ENCODE assay signal across 8 cellular contexts in the genomic region with DNA sequence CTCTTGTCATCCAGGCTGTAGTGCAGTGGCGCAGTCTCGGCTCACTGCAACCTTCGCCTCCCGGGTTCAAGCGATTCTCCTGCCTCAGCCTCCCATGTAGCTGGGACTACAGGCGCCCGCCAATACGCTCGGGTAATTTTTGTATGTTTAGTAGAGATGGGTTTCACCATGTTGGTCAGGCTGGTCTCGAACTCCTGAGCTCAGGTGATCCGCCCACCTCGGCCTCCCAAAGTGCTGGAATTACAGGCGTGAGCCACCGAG. TPM values are rescaled to one million over a fixed set of nuclear protein-coding genes. Genes with fewer than 3 reads are reported as not detected.
A peak's percentile ranks its signal among the peaks of the same experiment; 100 is the strongest.
DNase-seq lines count a peak whose midpoint lies in the region; ATAC-seq, FAIRE-seq and TF ChIP-seq lines count a peak whose summit lies in the region.
"Not testable (repeated sequence)": the region's sequence is repeated elsewhere in the genome, so short reads cannot be mapped to it uniquely, and the experiment has no call there.

No MANE protein-coding gene starts in this region.

- DNase-seq in CD14-positive monocyte (ENCODE audit: low spot score); Jurkat, Clone E6-1 (ENCODE audit: low read depth, low spot score); activated B cell treated with CpG ODN at 0.5 μM for 24 hours; GM12878 (ENCODE audit: low read depth, low spot score); esophagus muscularis mucosa (ENCODE audit: extremely low spot score); lower leg skin (ENCODE audit: low spot score in 2 of 2); thoracic aorta (ENCODE audit: low spot score): not testable (repeated sequence)
- DNase-seq in pancreas = peak in 2 of 6 donors; percentile 24 to 50

- RAD21 ChIA-PET in GM12878 (lab: Charles Lee; ENCODE audit: unreplicated experiment) = interaction anchor here (0.7 to 4.0 kb wide), 6 partner anchors 8 to 113 kb away, joined by 3 to 31 read pairs (median 6); a partner anchor contains a TSS

- peak overlapping the region; percentile 92 for H3K4me3 ChIP-seq in Jurkat, Clone E6-1 (ENCODE audit: low read length)
- H3K4me3 ChIP-seq in GM12878 (peak overlapping the region; percentile 74), esophagus muscularis mucosa (peak overlapping the region; percentile 67 to 85 (median 76)), lower leg skin (ENCODE audit: low read depth, poor library complexity, severe bottlenecking) (peak overlapping the region; percentile 50), pancreas (peak overlapping the region in 3 of 4 donors; percentile 26 to 69 (median 62)), thoracic aorta (peak overlapping the region; percentile 85)

- ATAC-seq in activated B cell treated with CpG ODN at 0.5 μM for 24 hours (ENCODE audit: low read depth); GM12878; pancreas; thoracic aorta (ENCODE audit: insufficient number of reproducible peaks, low FRiP score, low read depth): not testable (repeated sequence)

- SMC1A ChIA-PET in GM12878 (lab: Charles Lee; ENCODE audit: uncharacterized antibody, unreplicated experiment) = interaction anchor here (1.0 to 3.3 kb wide), 5 partner anchors 11 to 139 kb away, joined by 3 to 27 read pairs (median 10); a partner anchor contains a TSS

- not testable (repeated sequence) for TF ChIP-seq RAD21 in GM12878 (IDR thresholded peaks at IDR 0.05; ENCODE audit: insufficient read depth, low read depth, low read length)

- CTCF ChIA-PET in activated B cell treated with CpG ODN at 0.5 μM for 24 hours (lab: Charles Lee) = not testable (repeated sequence)
- CTCF ChIA-PET in GM12878 (lab: Yijun Ruan, JAX) = interaction anchor here (1.1 to 1.6 kb wide), 3 partner anchors 15 to 218 kb away, joined by 3 to 4 read pairs (median 3); a partner anchor contains a TSS

- H3K27me3 Mint-ChIP-seq in CD14-positive monocyte (ENCODE audit: low read depth in 3 of 3); activated B cell treated with CpG ODN at 0.5 μM for 24 hours: not testable (repeated sequence)

- not testable (repeated sequence) for FAIRE-seq in GM12878 (lab: Jason Lieb, UNC); pancreas (lab: Jason Lieb, UNC)

- not testable (repeated sequence) for TF ChIP-seq EP300 in GM12878 (IDR thresholded peaks at IDR 0.05; ENCODE audit: borderline replicate concordance in 1 of 2, control insufficient read depth in 1 of 2, low read depth in 2 of 2, low read length in 2 of 2); esophagus muscularis mucosa (IDR thresholded peaks at IDR 0.05)

- BruUV-seq in GM12878 (replicated peaks; lab: Mats Ljungman, UMichigan) = TSS peak; percentile 92

- H3K36me3 ChIP-seq in GM12878 (ENCODE audit: control insufficient read depth in 2 of 2, insufficient read depth in 2 of 2, low read length in 1 of 2); esophagus muscularis mucosa; pancreas; thoracic aorta: not testable (repeated sequence)

- POLR2A ChIA-PET in activated B cell treated with CpG ODN at 0.5 μM for 24 hours (lab: Charles Lee) = interaction anchor here (0.6 to 5.5 kb wide), 19 partner anchors 11 to 1068 kb away, joined by 3 to 231 read pairs (median 5); a partner anchor contains a TSS
- POLR2A ChIA-PET in GM12878 (lab: Charles Lee) = interaction anchor here (1.5 to 4.0 kb wide), 3 partner anchors 10 to 139 kb away, joined by 8 to 44 read pairs (median 21); a partner anchor contains a TSS

- H4K20me1 ChIP-seq in GM12878 (ENCODE audit: control insufficient read depth, insufficient read depth) = not testable (repeated sequence)

- H3K4me1 Mint-ChIP-seq in CD14-positive monocyte (peaks cover 37% of the 10 kb centered on the region), activated B cell treated with CpG ODN at 0.5 μM for 24 hours (peaks cover 42% of the 10 kb centered on the region)

- H3K79me2 ChIP-seq in GM12878 (ENCODE audit: control insufficient read depth, insufficient read depth, low read length) = peaks cover 26% of the 10 kb centered on the region

- peak overlapping the region; percentile 97 for H3K4me2 ChIP-seq in GM12878 (ENCODE audit: control insufficient read depth, insufficient read depth)

- in situ Hi-C loops in GM12878 (cut with MboI) = not testable (repeated sequence)

- WGBS in GM12878 (ENCODE audit: insufficient coverage, insufficient replicate concordance, low lambda C conversion rate, missing lambda C conversion rate) = 40% methylated on average over 14 of the region's 14 CpGs
- WGBS in esophagus muscularis mucosa = 81% methylated on average over 14 of the region's 14 CpGs
- WGBS in lower leg skin, 2 donors = 67 to 84% methylated on average over 14 of the region's 14 CpGs
- 67 to 70% methylated on average over 14 of the region's 14 CpGs for WGBS in pancreas, 2 donors

- H3K27me3 ChIP-seq in GM12878 (replicated peaks in 1 of 2; ENCODE audit: control insufficient read depth in 2 of 2, insufficient read depth in 2 of 2, low read length in 1 of 2); esophagus muscularis mucosa; pancreas; thoracic aorta (replicated peaks; ENCODE audit: insufficient read depth): not testable (repeated sequence)

- not testable (repeated sequence) for TF ChIP-seq POLR2A in GM12878 (IDR thresholded peaks at IDR 0.05; ENCODE audit: low read depth, low read length); esophagus muscularis mucosa (IDR thresholded peaks at IDR 0.05; ENCODE audit: low read depth); lower leg skin (IDR thresholded peaks at IDR 0.05)

- peaks cover 23% of the 10 kb centered on the region for H3K4me1 ChIP-seq in GM12878 (ENCODE audit: control insufficient read depth, insufficient read depth, low read length)
- peaks cover 20 to 34% (median 33%) of the 10 kb centered on the region in 4 donors for H3K4me1 ChIP-seq in esophagus muscularis mucosa
- not testable (repeated sequence) for H3K4me1 ChIP-seq in pancreas
- H3K4me1 ChIP-seq in thoracic aorta (ENCODE audit: control insufficient read depth in 1 of 2, low read depth in 2 of 2) = peaks cover 5 to 32% of the 10 kb centered on the region in 2 donors

- H3K4me3 Mint-ChIP-seq in CD14-positive monocyte (peak overlapping the region; percentile 84 to 94), activated B cell treated with CpG ODN at 0.5 μM for 24 hours (peak overlapping the region; percentile 90)

- not testable (repeated sequence) for H2AFZ ChIP-seq in GM12878 (ENCODE audit: control insufficient read depth, low read depth, low read length)

- not testable (repeated sequence) for TF ChIP-seq CTCF in CD14-positive monocyte (IDR thresholded peaks at IDR 0.05); activated B cell treated with CpG ODN at 0.5 μM for 24 hours (IDR thresholded peaks at IDR 0.05); GM12878 (IDR thresholded peaks at IDR 0.05 in 2 of 3, conservative IDR thresholded peaks at IDR 0.05 in 1 of 3; ENCODE audit: control insufficient read depth in 2 of 3, extremely low read depth in 1 of 3, insufficient read depth in 1 of 3, low read depth in 3 of 3, low read length in 3 of 3); esophagus muscularis mucosa (IDR thresholded peaks at IDR 0.05); lower leg skin (IDR thresholded peaks at IDR 0.05); pancreas (IDR thresholded peaks at IDR 0.05); thoracic aorta (IDR thresholded peaks at IDR 0.05)

- H3K9ac ChIP-seq in GM12878 (ENCODE audit: control insufficient read depth, insufficient read depth, low read length) = peak overlapping the region; percentile 94

- intact Hi-C loops in CD14-positive monocyte (cut with micrococcal nuclease) (loop anchor here in 1 of 2 donors (5.0 kb wide), 1 partner anchor 51 kb away; no protein-coding TSS in a partner anchor), activated B cell treated with CpG ODN at 0.5 μM for 24 hours (cut with micrococcal nuclease) (loop anchor here (5.0 kb wide), 1 partner anchor 531 kb away; a partner anchor contains a TSS), esophagus muscularis mucosa (cut with DNase I) (loop anchor here (5.0 kb wide), 1 partner anchor 141 kb away; a partner anchor contains a TSS)
- intact Hi-C loops in GM12878 (cut with micrococcal nuclease; ENCODE audit: unreplicated experiment); lower leg skin (cut with DNase I; ENCODE audit: low total_unique reads); pancreas (cut with DNase I): not testable (repeated sequence)

- H3K36me3 Mint-ChIP-seq in CD14-positive monocyte = not testable (repeated sequence)
- peaks cover 17% of the 10 kb centered on the region for H3K36me3 Mint-ChIP-seq in activated B cell treated with CpG ODN at 0.5 μM for 24 hours (ENCODE audit: low read depth)

- H3K27ac Mint-ChIP-seq in CD14-positive monocyte = peak overlapping the region; percentile 97 to 99 (median 98)
- H3K27ac Mint-ChIP-seq in activated B cell treated with CpG ODN at 0.5 μM for 24 hours = peak overlapping the region; percentile 98

- peak overlapping the region; percentile 100 for H3K27ac ChIP-seq in GM12878 (ENCODE audit: control insufficient read depth, insufficient read depth)
- peak overlapping the region; percentile 95 to 100 (median 100) for H3K27ac ChIP-seq in esophagus muscularis mucosa (replicated peaks in 1 of 4)
- H3K27ac ChIP-seq in pancreas = peak overlapping the region; percentile 97 to 100 (median 98)
- peak overlapping the region; percentile 99 for H3K27ac ChIP-seq in thoracic aorta

- not testable (repeated sequence) for H3K9me3 ChIP-seq in GM12878 (replicated peaks; ENCODE audit: control insufficient read depth, insufficient read depth, low read length); esophagus muscularis mucosa; pancreas; thoracic aorta

- not testable (repeated sequence) for H3K9me3 Mint-ChIP-seq in CD14-positive monocyte, activated B cell treated with CpG ODN at 0.5 μM for 24 hours

RNA-seq across cellular contexts. Expression of a gene that starts 11.1 kb away (rescaled TPM):
- polyA plus RNA-seq in CD14-positive monocyte = 1 to 10 TPM; 3.1 to 6.1 TPM
- 37.7 TPM for polyA plus RNA-seq in Jurkat, Clone E6-1 (2012; ENCODE audit: insufficient read depth, insufficient read length)
- 116 and 123 TPM in 2 replicates for total RNA-seq in activated B cell treated with CpG ODN at 0.5 μM for 24 hours
- 170 and 175 TPM in 2 replicates for total RNA-seq in GM12878 (2013; cell fraction: nucleolus; rRNA removed)
- total RNA-seq in GM12878 (2014; rRNA removed) = 18.9 and 20.9 TPM in 2 replicates
- 16.5 and 18.2 TPM in 2 replicates for total RNA-seq in GM12878 (2014; rRNA removed; fragmentation: Illumina TruSeq; extraction: Trizol)
- 57.5 and 58.7 TPM in 2 replicates for total RNA-seq in GM12878 (2021)
- 13.6 TPM for polyA plus RNA-seq in GM12878 (2011; ENCODE audit: low read depth)
- 6.1 and 6.7 TPM in 2 replicates for polyA plus RNA-seq in GM12878 (2011; rRNA removed)
- 8.3 and 12.2 TPM in 2 replicates for polyA plus RNA-seq in GM12878 (2011; cell fraction: cytosol; rRNA removed)
- polyA plus RNA-seq in GM12878 (2011; cell fraction: nucleus; rRNA removed) = 27.8 and 41.7 TPM in 2 replicates
- 34.0 and 40.1 TPM in 2 replicates for polyA plus RNA-seq in GM12878 (2012)
- polyA plus RNA-seq in GM12878 (2014; fragmentation: Illumina TruSeq; extraction: Trizol) = 45.0 and 58.7 TPM in 2 replicates
- polyA plus RNA-seq in GM12878 (2014; fragmentation: Nextera tagmentation; extraction: Ambion mirVana) = 10 to 100 TPM in 1 of 2 experiments, 1 to 10 TPM in 1; 5.2 to 12.9 TPM
- polyA plus RNA-seq in GM12878 (2014; rRNA removed) = 28.4 and 34.9 TPM in 2 replicates
- 10 to 100 TPM; 21.3 to 36.2 TPM for polyA plus RNA-seq in GM12878 (2016; fragmentation: Nextera tagmentation; extraction: Ambion mirVana)
- 29.4 and 33.6 TPM in 2 replicates for polyA minus RNA-seq in GM12878 (2011; rRNA and poly(A)+ RNA removed)
- 21.8 and 24.4 TPM in 2 replicates for polyA minus RNA-seq in GM12878 (2011; cell fraction: cytosol; rRNA and poly(A)+ RNA removed)
- polyA minus RNA-seq in GM12878 (2011; cell fraction: nucleus; rRNA and poly(A)+ RNA removed) = 18.4 and 37.1 TPM in 2 replicates
- 10 to 100 TPM; 34.6 to 49.9 (median 44.7) TPM for total RNA-seq in esophagus muscularis mucosa
- total RNA-seq in lower leg skin = 10 to 100 TPM; 41.4 to 63.6 (median 42.9) TPM
- total RNA-seq in pancreas = 10 to 100 TPM; 23.9 to 38.2 (median 27.5) TPM
- 10 to 100 TPM; 16.2 to 18.6 TPM for polyA plus RNA-seq in pancreas
- total RNA-seq in thoracic aorta = 10 to 100 TPM; 52.3 to 96.9 TPM

RNA-seq across cellular contexts. Expression of a gene that starts 29.0 kb away (rescaled TPM):
- polyA plus RNA-seq in CD14-positive monocyte (1 to 10 TPM; 1.0 TPM), GM12878 (2011; rRNA removed) (17.3 and 49.9 TPM in 2 replicates), GM12878 (2014; fragmentation: Illumina TruSeq; extraction: Trizol) (3.3 and 5.4 TPM in 2 replicates), GM12878 (2014; fragmentation: Nextera tagmentation; extraction: Ambion mirVana) (1 to 10 TPM; 6.7 to 7.5 TPM), GM12878 (2014; rRNA removed) (5.6 and 9.5 TPM in 2 replicates), GM12878 (2016; fragmentation: Nextera tagmentation; extraction: Ambion mirVana) (1 to 10 TPM; 1.9 to 2.3 TPM), pancreas (1 to 10 TPM; 1.3 to 1.5 TPM)
- polyA plus RNA-seq in Jurkat, Clone E6-1 (2012; ENCODE audit: insufficient read depth, insufficient read length) = 2.0 TPM
- total RNA-seq in activated B cell treated with CpG ODN at 0.5 μM for 24 hours (1.7 and 1.9 TPM in 2 replicates), GM12878 (2014; rRNA removed) (7.7 and 9.8 TPM in 2 replicates), GM12878 (2014; rRNA removed; fragmentation: Illumina TruSeq; extraction: Trizol) (5.9 TPM in 2 replicates), GM12878 (2021) (1.4 and 2.0 TPM in 2 replicates), esophagus muscularis mucosa (1 to 10 TPM in 2 of 4 donors, under 1 TPM in 2; 0.52 to 1.3 (median 0.95) TPM), lower leg skin (1 to 10 TPM in 2 of 4 donors, under 1 TPM in 2; 0.62 to 1.4 (median 0.94) TPM), pancreas (under 1 TPM; 0.35 to 0.87 (median 0.61) TPM), thoracic aorta (under 1 TPM; 0.81 to 0.99 TPM)
- total RNA-seq in GM12878 (2013; cell fraction: nucleolus; rRNA removed) = 0.49 and 0.84 TPM in 2 replicates
- polyA plus RNA-seq in GM12878 (2011; ENCODE audit: low read depth) = 3.0 TPM
- polyA plus RNA-seq in GM12878 (2011; cell fraction: cytosol; rRNA removed) = 3.8 and 3.9 TPM in 2 replicates
- polyA plus RNA-seq in GM12878 (2011; cell fraction: nucleus; rRNA removed) = 1.8 and 1.9 TPM in 2 replicates
- 4.4 and 6.2 TPM in 2 replicates for polyA plus RNA-seq in GM12878 (2012)
- 1.2 and 1.3 TPM in 2 replicates for polyA minus RNA-seq in GM12878 (2011; rRNA and poly(A)+ RNA removed)
- 3.8 and 4.1 TPM in 2 replicates for polyA minus RNA-seq in GM12878 (2011; cell fraction: cytosol; rRNA and poly(A)+ RNA removed)
- 0.12 and 0.19 TPM in 2 replicates for polyA minus RNA-seq in GM12878 (2011; cell fraction: nucleus; rRNA and poly(A)+ RNA removed)
